In genomic region chr10:110211455-110211843, GRCh38 we compare ENCODE assay signal across 8 cellular contexts. TPM values are rescaled to one million over a fixed set of nuclear protein-coding genes. Genes with fewer than 3 reads are reported as not detected.
DNase-seq lines count a peak whose midpoint lies in the region; ATAC-seq, FAIRE-seq and TF ChIP-seq lines count a peak whose summit lies in the region.

No MANE protein-coding gene starts in this region.

- no peaks in the 10 kb centered on the region for H3K9me3 Mint-ChIP-seq in CD4-positive, alpha-beta T cell
- no peaks in the 10 kb centered on the region for H3K9me3 Mint-ChIP-seq in endothelial cell (ENCODE audit: unreplicated experiment)
- H3K9me3 Mint-ChIP-seq in neural progenitor cell = no peaks in the 10 kb centered on the region

- H3K9me3 ChIP-seq in CD4-positive, alpha-beta T cell (ENCODE audit: control insufficient read depth, low read length) = no peaks in the 10 kb centered on the region
- H3K9me3 ChIP-seq in PC-3 (ENCODE audit: low read length) (no peaks in the 10 kb centered on the region), neural progenitor cell (ENCODE audit: low read depth) (no peaks in the 10 kb centered on the region)

- H3K4me3 ChIP-seq in PC-3 (ENCODE audit: low read length) (peak overlapping the region; percentile 82), neural progenitor cell (peak overlapping the region; percentile 84)

- TF ChIP-seq POLR2A in GM12891 (IDR thresholded peaks at IDR 0.05; ENCODE audit: low read depth, low read length) = no peak

- intact Hi-C loops in CD4-positive, alpha-beta T cell (cut with DNase I, micrococcal nuclease) = loop anchor here in 1 of 2 experiments (10.0 kb wide), 1 partner anchor 703 kb away; the partner anchor contains the start of genes BBIP1 and SHOC2
- intact Hi-C loops in PC-3 (cut with micrococcal nuclease) = loop anchor here (1.0 kb wide), 1 partner anchor 14 kb away; no protein-coding TSS in a partner anchor

- POLR2A ChIA-PET in CD4-positive, alpha-beta T cell (lab: Charles Lee) = interaction anchor here (0.9 to 9.4 kb wide), 22 partner anchors 12 to 707 kb away, joined by 3 to 386 read pairs (median 5); partner anchors contain the start of genes BBIP1 and SMNDC1
- POLR2A ChIA-PET in PC-3 (lab: Charles Lee; ENCODE audit: unreplicated experiment) = interaction anchor here (0.7 to 1.0 kb wide), 2 partner anchors 94 to 300 kb away, joined by 3 to 6 read pairs; partner anchors contain the start of gene SMNDC1

- no peak for DNase-seq in CD4-positive, alpha-beta T cell
- DNase-seq in PC-3 (no peak), endothelial cell (ENCODE audit: low spot score) (no peak), neural progenitor cell (ENCODE audit: low spot score) (no peak), T1000 (lab: John Stamatoyannopoulos, UW) (no peak), GM12891 (ENCODE audit: insufficient read length, low spot score) (no peak)
- no peak for DNase-seq in stimulated activated naive CD4-positive, alpha-beta T cell treated with Interleukin-2 at 50 U/mL for 16 hours (lab: John Stamatoyannopoulos, UW)

- H3K4me2 ChIP-seq in PC-3 (ENCODE audit: low read length) (peak overlapping the region; percentile 92), neural progenitor cell (peak overlapping the region; percentile 97)

- H3K9me2 ChIP-seq in PC-3 (replicated peaks; ENCODE audit: low read length) = no peaks in the 10 kb centered on the region

- H2AFZ ChIP-seq in PC-3 (ENCODE audit: low read length) (peak overlapping the region; percentile 87), neural progenitor cell (replicated peaks) (no peak overlapping the region)

- peak overlapping the region; percentile 98 for H3K27ac ChIP-seq in CD4-positive, alpha-beta T cell (ENCODE audit: low read depth, low read length)
- H3K27ac ChIP-seq in PC-3 (ENCODE audit: low read length) (no peak overlapping the region), neural progenitor cell (no peak overlapping the region)

- H3K4me3 Mint-ChIP-seq in CD4-positive, alpha-beta T cell = peak overlapping the region; percentile 99
- H3K4me3 Mint-ChIP-seq in endothelial cell (ENCODE audit: unreplicated experiment) (peak overlapping the region; percentile 87), neural progenitor cell (peak overlapping the region; percentile 94)

- CTCF ChIA-PET in CD4-positive, alpha-beta T cell (lab: Charles Lee) = interaction anchor here (1.5 to 8.0 kb wide), 3 partner anchors 13 to 73 kb away, joined by 5 to 118 read pairs (median 19); no protein-coding TSS in a partner anchor
- CTCF ChIA-PET in PC-3 (lab: Charles Lee) = no interaction called here

- H4K20me1 ChIP-seq in PC-3 (ENCODE audit: low read length) (no peaks in the 10 kb centered on the region), neural progenitor cell (ENCODE audit: low read depth) (peaks cover 57% of the 10 kb centered on the region)

- no peak for FAIRE-seq in GM12891 (lab: Jason Lieb, UNC)

- no peak for TF ChIP-seq CTCF in CD4-positive, alpha-beta T cell (IDR thresholded peaks at IDR 0.05)
- TF ChIP-seq CTCF in PC-3 (conservative IDR thresholded peaks at IDR 0.05; ENCODE audit: low read depth, low read length) (no peak), endothelial cell (IDR thresholded peaks at IDR 0.05; ENCODE audit: unreplicated experiment) (no peak), neural progenitor cell (IDR thresholded peaks at IDR 0.05) (no peak)

- H3K9ac ChIP-seq in PC-3 (ENCODE audit: low read length) (no peak overlapping the region), neural progenitor cell (no peak overlapping the region)

- no peaks in the 10 kb centered on the region for H3K4me1 ChIP-seq in PC-3 (ENCODE audit: insufficient read depth, low read length)
- peaks cover 21% of the 10 kb centered on the region for H3K4me1 ChIP-seq in neural progenitor cell

- H3K36me3 Mint-ChIP-seq in CD4-positive, alpha-beta T cell (ENCODE audit: low read depth) = peaks cover 29% of the 10 kb centered on the region
- H3K36me3 Mint-ChIP-seq in endothelial cell (ENCODE audit: low read depth, unreplicated experiment) (peaks cover 9% of the 10 kb centered on the region), neural progenitor cell (peaks cover 3% of the 10 kb centered on the region)

- H3K4me1 Mint-ChIP-seq in CD4-positive, alpha-beta T cell (ENCODE audit: low read depth) = peaks cover 63% of the 10 kb centered on the region
- peaks cover 20% of the 10 kb centered on the region for H3K4me1 Mint-ChIP-seq in endothelial cell (ENCODE audit: unreplicated experiment)
- peaks cover 52% of the 10 kb centered on the region for H3K4me1 Mint-ChIP-seq in neural progenitor cell

- no peaks in the 10 kb centered on the region for H3K27me3 ChIP-seq in CD4-positive, alpha-beta T cell (ENCODE audit: control insufficient read depth, insufficient read depth, low read length)
- H3K27me3 ChIP-seq in PC-3 (ENCODE audit: low read length) = no peaks in the 10 kb centered on the region
- H3K27me3 ChIP-seq in neural progenitor cell = peaks cover 73% of the 10 kb centered on the region

- no peaks in the 10 kb centered on the region for H3F3A ChIP-seq in PC-3 (ENCODE audit: low read length, unreplicated experiment)
- H3F3A ChIP-seq in neural progenitor cell (ENCODE audit: low read depth) = peaks cover 34% of the 10 kb centered on the region

- no peaks in the 10 kb centered on the region for H3K36me3 ChIP-seq in PC-3 (ENCODE audit: low read depth, low read length)
- no peaks in the 10 kb centered on the region for H3K36me3 ChIP-seq in neural progenitor cell

- no TSS peak for BruUV-seq in PC-3 (replicated peaks; lab: Mats Ljungman, UMichigan)

- H3K79me2 ChIP-seq in PC-3 (ENCODE audit: low read length) = no peaks in the 10 kb centered on the region
- no peaks in the 10 kb centered on the region for H3K79me2 ChIP-seq in neural progenitor cell (ENCODE audit: low read depth)

- no peak for ATAC-seq in CD4-positive, alpha-beta T cell (ENCODE audit: poor library complexity)
- no peak for ATAC-seq in PC-3
- no peak for ATAC-seq in HG03354 (IDR thresholded peaks at IDR 0.05; ENCODE audit: poor library complexity, severe bottlenecking, unreplicated experiment)

- H3K27me3 Mint-ChIP-seq in CD4-positive, alpha-beta T cell = peaks cover 5% of the 10 kb centered on the region
- H3K27me3 Mint-ChIP-seq in endothelial cell (ENCODE audit: unreplicated experiment) (peaks cover 18% of the 10 kb centered on the region), neural progenitor cell (ENCODE audit: insufficient read depth, low read depth) (peaks cover 19% of the 10 kb centered on the region)

- H3K27ac Mint-ChIP-seq in CD4-positive, alpha-beta T cell = peak overlapping the region; percentile 100
- H3K27ac Mint-ChIP-seq in endothelial cell (ENCODE audit: unreplicated experiment) (peak overlapping the region; percentile 65), neural progenitor cell (no peak overlapping the region)

TF ChIP-seq in GM12891, 5 proteins besides CTCF, POLR2A, EP300 and RAD21:
- TF ChIP-seq POLR2AphosphoS5 (IDR thresholded peaks at IDR 0.05; ENCODE audit: low read depth, low read length) = no peak
- no peak for TF ChIP-seq SPI1 (IDR thresholded peaks at IDR 0.05; ENCODE audit: low read depth, low read length)
- TF ChIP-seq PAX5 (IDR thresholded peaks at IDR 0.05; ENCODE audit: insufficient read depth, low read length, severe bottlenecking) = no peak
- TF ChIP-seq POU2F2 (IDR thresholded peaks at IDR 0.05; ENCODE audit: low read depth, low read length) = no peak
- no peak for TF ChIP-seq TAF1 (IDR thresholded peaks at IDR 0.05; ENCODE audit: low read depth, low read length)

RNA-seq across cellular contexts. Expression of gene MXI1, which starts 4.0 kb away (rescaled TPM):
- total RNA-seq in CD4-positive, alpha-beta T cell = 10 to 100 TPM; 74.3 to 84.3 TPM
- total RNA-seq in PC-3 (2014; rRNA removed) (15.6 and 18.0 TPM in 2 replicates), endothelial cell (ENCODE audit: unreplicated experiment) (10.3 TPM), neural progenitor cell (ENCODE audit: low replicate concordance) (18.2 and 23.5 TPM in 2 replicates)
- 12.5 TPM for polyA plus RNA-seq in GM12891 (2012; ENCODE audit: low read depth, missing spikeins)
